10 cellular contexts compared by ENCODE assay signal in genomic region chr20:41049451-41049850, GRCh38. TPM values are rescaled to one million over a fixed set of nuclear protein-coding genes. Genes with fewer than 3 reads are reported as not detected.
A peak's percentile ranks its signal among the peaks of the same experiment; 100 is the strongest.
DNase-seq lines count a peak whose midpoint lies in the region; ATAC-seq and TF ChIP-seq lines count a peak whose summit lies in the region.
"Had no signal": no experiment of that assay in that cellular context is flagged by ENCODE, and none has a peak within 500 bp of the region (broad histone marks: within the 10 kb centered on the region; RNA-seq: fewer than 3 reads in every experiment).

No MANE protein-coding gene starts in this region.

- H3K27me3 ChIP-seq in CD4-positive, alpha-beta T cell (ENCODE audit: control insufficient read depth, insufficient read depth, low read length), result no peaks in the 10 kb centered on the region
- H3K27me3 ChIP-seq in HUES48 (ENCODE audit: control insufficient read depth, insufficient read depth, low read length) (no peaks in the 10 kb centered on the region), dorsolateral prefrontal cortex (no peaks in the 10 kb centered on the region), ascending aorta (no peaks in the 10 kb centered on the region), BE2C (no peaks in the 10 kb centered on the region)

- H3K4me1 ChIP-seq in HUES48 (ENCODE audit: control insufficient read depth, insufficient read depth, low read length) (peaks cover 62% of the 10 kb centered on the region), ascending aorta (peaks cover 8 to 57% of the 10 kb centered on the region in 2 donors), BE2C (peaks cover 34% of the 10 kb centered on the region)

- no peaks in the 10 kb centered on the region for H3K9me3 Mint-ChIP-seq in CD4-positive, alpha-beta T cell
- no peaks in the 10 kb centered on the region for H3K9me3 Mint-ChIP-seq in activated CD8-positive, alpha-beta T cell treated with anti-CD3 and anti-CD28 coated beads, Interleukin-2, amount 10 ng/mL, durations not matched to agents 7 days and 5 days (ENCODE audit: insufficient read depth)
- H3K9me3 Mint-ChIP-seq in naive B cell, result peaks cover 0 to 9% (median 3%) of the 10 kb centered on the region in 7 donors

- no peaks in the 10 kb centered on the region for H3K36me3 ChIP-seq in HUES48 (ENCODE audit: control insufficient read depth, insufficient read depth, low read length)
- no peaks in the 10 kb centered on the region for H3K36me3 ChIP-seq in ascending aorta
- H3K36me3 ChIP-seq in BE2C, result peaks cover 6% of the 10 kb centered on the region

- POLR2A ChIA-PET in CD4-positive, alpha-beta T cell (lab: Charles Lee), result interaction anchor here (1.0 to 2.3 kb wide), 4 partner anchors 11 to 108 kb away, joined by 3 to 5 read pairs (median 4); no protein-coding TSS in a partner anchor
- POLR2A ChIA-PET in activated CD8-positive, alpha-beta T cell treated with anti-CD3 and anti-CD28 coated beads, Interleukin-2, amount 10 ng/mL, durations not matched to agents 7 days and 5 days (lab: Charles Lee), result interaction anchor here (1.0 kb wide), 1 partner anchor 12 kb away, joined by 3 read pairs; no protein-coding TSS in a partner anchor

- no peak overlapping the region for H3K27ac Mint-ChIP-seq in CD4-positive, alpha-beta T cell
- peak overlapping the region; percentile 89 for H3K27ac Mint-ChIP-seq in activated CD8-positive, alpha-beta T cell treated with anti-CD3 and anti-CD28 coated beads, Interleukin-2, amount 10 ng/mL, durations not matched to agents 7 days and 5 days
- peak overlapping the region in 2 of 6 donors; percentile 32 to 60 for H3K27ac Mint-ChIP-seq in naive B cell

- H3K36me3 Mint-ChIP-seq in CD4-positive, alpha-beta T cell (ENCODE audit: low read depth), result peaks cover 5% of the 10 kb centered on the region
- peaks cover 35% of the 10 kb centered on the region for H3K36me3 Mint-ChIP-seq in activated CD8-positive, alpha-beta T cell treated with anti-CD3 and anti-CD28 coated beads, Interleukin-2, amount 10 ng/mL, durations not matched to agents 7 days and 5 days (ENCODE audit: low read depth)
- peaks cover 0 to 7% of the 10 kb centered on the region in 2 donors for H3K36me3 Mint-ChIP-seq in naive B cell

- no peak overlapping the region for H3K9ac ChIP-seq in HUES48 (ENCODE audit: low read depth, low read length)

- H3K9me3 ChIP-seq in CD4-positive, alpha-beta T cell (ENCODE audit: control insufficient read depth, low read length), result no peaks in the 10 kb centered on the region
- H3K9me3 ChIP-seq in HUES48 (ENCODE audit: control insufficient read depth, insufficient read depth, low read length) (no peaks in the 10 kb centered on the region), ascending aorta (no peaks in the 10 kb centered on the region), BE2C (no peaks in the 10 kb centered on the region)

- H3K27ac ChIP-seq in CD4-positive, alpha-beta T cell (ENCODE audit: low read depth, low read length), result no peak overlapping the region
- H3K27ac ChIP-seq in HUES48 (ENCODE audit: low read depth, low read length) (peak overlapping the region; percentile 24), dorsolateral prefrontal cortex (no peak overlapping the region), ascending aorta (no peak overlapping the region)

- intact Hi-C loops in CD4-positive, alpha-beta T cell (cut with DNase I, micrococcal nuclease), result loop anchor here in 1 of 2 experiments (2.0 to 5.0 kb wide), 3 partner anchors 21 to 59 kb away; partner anchors contain the start of gene TOP1
- intact Hi-C loops in dorsolateral prefrontal cortex (cut with DNase I) (no loop called here), ascending aorta (cut with DNase I) (no loop called here)

- peak overlapping the region; percentile 80 for H3K4me3 Mint-ChIP-seq in CD4-positive, alpha-beta T cell
- peak overlapping the region; percentile 77 for H3K4me3 Mint-ChIP-seq in activated CD8-positive, alpha-beta T cell treated with anti-CD3 and anti-CD28 coated beads, Interleukin-2, amount 10 ng/mL, durations not matched to agents 7 days and 5 days
- H3K4me3 Mint-ChIP-seq in naive B cell, result peak overlapping the region in 5 of 8 donors; percentile 11 to 83 (median 43)

- CTCF ChIA-PET in CD4-positive, alpha-beta T cell (lab: Charles Lee), result interaction anchor here (0.8 to 2.2 kb wide), 2 partner anchors 19 to 24 kb away, joined by 4 to 5 read pairs; no protein-coding TSS in a partner anchor
- CTCF ChIA-PET in activated CD8-positive, alpha-beta T cell treated with anti-CD3 and anti-CD28 coated beads, Interleukin-2, amount 10 ng/mL, durations not matched to agents 7 days and 5 days (lab: Charles Lee), result interaction anchor here (0.9 to 10.4 kb wide), 9 partner anchors 9 to 193 kb away, joined by 3 to 141 read pairs (median 4); no protein-coding TSS in a partner anchor

- no peak for DNase-seq in CD4-positive, alpha-beta T cell
- no peak for DNase-seq in activated CD8-positive, alpha-beta T cell treated with anti-CD3 and anti-CD28 coated beads, Interleukin-2, amount 10 ng/mL, durations not matched to agents 7 days and 5 days
- DNase-seq in naive B cell, result no peak
- no peak for DNase-seq in dorsolateral prefrontal cortex
- no peak for DNase-seq in ascending aorta (ENCODE audit: low spot score in 2 of 2)
- no peak for DNase-seq in BE2C
- DNase-seq: H7, occipital lobe had no signal

- no peaks in the 10 kb centered on the region for H3K27me3 Mint-ChIP-seq in CD4-positive, alpha-beta T cell
- no peaks in the 10 kb centered on the region for H3K27me3 Mint-ChIP-seq in activated CD8-positive, alpha-beta T cell treated with anti-CD3 and anti-CD28 coated beads, Interleukin-2, amount 10 ng/mL, durations not matched to agents 7 days and 5 days (ENCODE audit: low read depth)
- H3K27me3 Mint-ChIP-seq in naive B cell, result no peaks in the 10 kb centered on the region

- peaks cover 98% of the 10 kb centered on the region for H3K4me1 Mint-ChIP-seq in CD4-positive, alpha-beta T cell (ENCODE audit: low read depth)
- H3K4me1 Mint-ChIP-seq in activated CD8-positive, alpha-beta T cell treated with anti-CD3 and anti-CD28 coated beads, Interleukin-2, amount 10 ng/mL, durations not matched to agents 7 days and 5 days (ENCODE audit: low read depth), result peaks cover 86% of the 10 kb centered on the region
- H3K4me1 Mint-ChIP-seq in naive B cell, result peaks cover 69 to 89% (median 79%) of the 10 kb centered on the region in 3 donors

- ATAC-seq in CD4-positive, alpha-beta T cell (ENCODE audit: poor library complexity), result no peak
- ATAC-seq in activated CD8-positive, alpha-beta T cell treated with anti-CD3 and anti-CD28 coated beads, Interleukin-2, amount 10 ng/mL, durations not matched to agents 7 days and 5 days, result no peak
- ATAC-seq in naive B cell (ENCODE audit: low read depth in 2 of 2), result no peak
- no peak for ATAC-seq in GM19324 (IDR thresholded peaks at IDR 0.05; ENCODE audit: low FRiP score, unreplicated experiment)

- TF ChIP-seq CTCF in CD4-positive, alpha-beta T cell (IDR thresholded peaks at IDR 0.05), result no peak
- no peak for TF ChIP-seq CTCF in dorsolateral prefrontal cortex (IDR thresholded peaks at IDR 0.05 in 54 of 56, conservative IDR thresholded peaks at IDR 0.05 in 2 of 56; ENCODE audit: low read depth in 1 of 56, partially characterized antibody in 56 of 56)
- no peak for TF ChIP-seq CTCF in ascending aorta (IDR thresholded peaks at IDR 0.05)
- no peak for TF ChIP-seq CTCF in BE2C (IDR thresholded peaks at IDR 0.05; ENCODE audit: low read depth, low read length)

- H3K4me3 ChIP-seq in HUES48 (ENCODE audit: low read depth, low read length) (no peak overlapping the region), dorsolateral prefrontal cortex (no peak overlapping the region), ascending aorta (no peak overlapping the region), BE2C (ENCODE audit: low read depth, low read length) (no peak overlapping the region)

RNA-seq across cellular contexts. Expression of gene TOP1, which starts 20.8 kb away (rescaled TPM):
- total RNA-seq in CD4-positive, alpha-beta T cell, result 10 to 100 TPM; 37.6 to 41.7 TPM
- 10 to 100 TPM; 89.1 to 91.5 TPM for total RNA-seq in activated CD8-positive, alpha-beta T cell treated with anti-CD3 and anti-CD28 coated beads, Interleukin-2, amount 10 ng/mL, durations not matched to agents 7 days and 5 days
- polyA plus RNA-seq in naive B cell (ENCODE audit: low read depth in 6 of 6), result 10 to 100 TPM in 5 of 6 donors, 1 to 10 TPM in 1; 6.1 to 17.2 (median 13.6) TPM
- 10 to 100 TPM; 26.8 to 49.2 (median 37.1) TPM for total RNA-seq in dorsolateral prefrontal cortex
- 9.4 TPM for total RNA-seq in ascending aorta
- 60.2 TPM for polyA plus RNA-seq in BE2C (2012; ENCODE audit: insufficient read depth, insufficient read length, low read depth)
